In the genomic region with DNA sequence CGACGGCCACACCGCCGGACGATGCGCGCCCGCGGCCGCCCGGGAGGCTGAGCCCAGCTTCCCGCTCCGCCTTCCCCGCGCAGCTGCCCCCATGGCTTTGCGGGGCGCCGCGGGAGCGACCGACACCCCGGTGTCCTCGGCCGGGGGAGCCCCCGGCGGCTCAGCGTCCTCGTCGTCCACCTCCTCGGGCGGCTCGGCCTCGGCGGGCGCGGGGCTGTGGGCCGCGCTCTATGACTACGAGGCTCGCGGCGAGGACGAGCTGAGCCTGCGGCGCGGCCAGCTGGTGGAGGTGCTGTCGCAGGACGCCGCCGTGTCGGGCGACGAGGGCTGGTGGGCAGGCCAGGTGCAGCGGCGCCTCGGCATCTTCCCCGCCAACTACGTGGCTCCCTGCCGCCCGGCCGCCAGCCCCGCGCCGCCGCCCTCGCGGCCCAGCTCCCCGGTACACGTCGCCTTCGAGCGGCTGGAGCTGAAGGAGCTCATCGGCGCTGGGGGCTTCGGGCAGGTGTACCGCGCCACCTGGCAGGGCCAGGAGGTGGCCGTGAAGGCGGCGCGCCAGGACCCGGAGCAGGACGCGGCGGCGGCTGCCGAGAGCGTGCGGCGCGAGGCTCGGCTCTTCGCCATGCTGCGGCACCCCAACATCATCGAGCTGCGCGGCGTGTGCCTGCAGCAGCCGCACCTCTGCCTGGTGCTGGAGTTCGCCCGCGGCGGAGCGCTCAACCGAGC, we compare ENCODE assay signal across 1 cellular context.
TF ChIP-seq lines count a peak whose summit lies in the region.

No MANE protein-coding gene starts in this region.

TF ChIP-seq in HEK293, 187 proteins besides CTCF, POLR2A, EP300 and RAD21 (continued from another document):
- TF ChIP-seq, protein P1, sequence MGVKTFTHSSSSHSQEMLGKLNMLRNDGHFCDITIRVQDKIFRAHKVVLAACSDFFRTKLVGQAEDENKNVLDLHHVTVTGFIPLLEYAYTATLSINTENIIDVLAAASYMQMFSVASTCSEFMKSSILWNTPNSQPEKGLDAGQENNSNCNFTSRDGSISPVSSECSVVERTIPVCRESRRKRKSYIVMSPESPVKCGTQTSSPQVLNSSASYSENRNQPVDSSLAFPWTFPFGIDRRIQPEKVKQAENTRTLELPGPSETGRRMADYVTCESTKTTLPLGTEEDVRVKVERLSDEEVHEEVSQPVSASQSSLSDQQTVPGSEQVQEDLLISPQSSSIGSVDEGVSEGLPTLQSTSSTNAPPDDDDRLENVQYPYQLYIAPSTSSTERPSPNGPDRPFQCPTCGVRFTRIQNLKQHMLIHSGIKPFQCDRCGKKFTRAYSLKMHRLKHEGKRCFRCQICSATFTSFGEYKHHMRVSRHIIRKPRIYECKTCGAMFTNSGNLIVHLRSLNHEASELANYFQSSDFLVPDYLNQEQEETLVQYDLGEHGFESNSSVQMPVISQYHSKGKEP (tag by site-specific recombination; IDR thresholded peaks at IDR 0.05) = no peak
- TF ChIP-seq, protein P2, sequence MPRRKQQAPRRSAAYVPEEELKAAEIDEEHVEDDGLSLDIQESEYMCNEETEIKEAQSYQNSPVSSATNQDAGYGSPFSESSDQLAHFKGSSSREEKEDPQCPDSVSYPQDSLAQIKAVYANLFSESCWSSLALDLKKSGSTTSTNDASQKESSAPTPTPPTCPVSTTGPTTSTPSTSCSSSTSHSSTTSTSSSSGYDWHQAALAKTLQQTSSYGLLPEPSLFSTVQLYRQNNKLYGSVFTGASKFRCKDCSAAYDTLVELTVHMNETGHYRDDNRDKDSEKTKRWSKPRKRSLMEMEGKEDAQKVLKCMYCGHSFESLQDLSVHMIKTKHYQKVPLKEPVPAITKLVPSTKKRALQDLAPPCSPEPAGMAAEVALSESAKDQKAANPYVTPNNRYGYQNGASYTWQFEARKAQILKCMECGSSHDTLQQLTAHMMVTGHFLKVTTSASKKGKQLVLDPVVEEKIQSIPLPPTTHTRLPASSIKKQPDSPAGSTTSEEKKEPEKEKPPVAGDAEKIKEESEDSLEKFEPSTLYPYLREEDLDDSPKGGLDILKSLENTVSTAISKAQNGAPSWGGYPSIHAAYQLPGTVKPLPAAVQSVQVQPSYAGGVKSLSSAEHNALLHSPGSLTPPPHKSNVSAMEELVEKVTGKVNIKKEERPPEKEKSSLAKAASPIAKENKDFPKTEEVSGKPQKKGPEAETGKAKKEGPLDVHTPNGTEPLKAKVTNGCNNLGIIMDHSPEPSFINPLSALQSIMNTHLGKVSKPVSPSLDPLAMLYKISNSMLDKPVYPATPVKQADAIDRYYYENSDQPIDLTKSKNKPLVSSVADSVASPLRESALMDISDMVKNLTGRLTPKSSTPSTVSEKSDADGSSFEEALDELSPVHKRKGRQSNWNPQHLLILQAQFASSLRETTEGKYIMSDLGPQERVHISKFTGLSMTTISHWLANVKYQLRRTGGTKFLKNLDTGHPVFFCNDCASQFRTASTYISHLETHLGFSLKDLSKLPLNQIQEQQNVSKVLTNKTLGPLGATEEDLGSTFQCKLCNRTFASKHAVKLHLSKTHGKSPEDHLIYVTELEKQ (tag by site-specific recombination; IDR thresholded peaks at IDR 0.05; ENCODE audit: borderline replicate concordance) = no peak
- TF ChIP-seq ZNF473 (tag by site-specific recombination; IDR thresholded peaks at IDR 0.05) = no peak
- no peak for TF ChIP-seq ZNF600 (tag by site-specific recombination; IDR thresholded peaks at IDR 0.05)
- TF ChIP-seq ZNF626 (tag by site-specific recombination; IDR thresholded peaks at IDR 0.05) = no peak
- TF ChIP-seq IKZF3 (tag by site-specific recombination; IDR thresholded peaks at IDR 0.05) = 0 out of 2 replicates have a peak, but pooled peaks have one; percentile 13
- no peak for TF ChIP-seq SCRT2 (tag by site-specific recombination; IDR thresholded peaks at IDR 0.05)
- TF ChIP-seq ZNF660 (tag by site-specific recombination; IDR thresholded peaks at IDR 0.05) = 0 out of 2 replicates have a peak, but pooled peaks have one; percentile 46
- TF ChIP-seq ZBTB8A (tag by site-specific recombination; IDR thresholded peaks at IDR 0.05) = 0 out of 2 replicates have a peak, but pooled peaks have one; percentile 22
- no peak for TF ChIP-seq WT1 (tag by site-specific recombination; IDR thresholded peaks at IDR 0.05)
- no peak for TF ChIP-seq PRDM1 (tag by site-specific recombination; IDR thresholded peaks at IDR 0.05)
- TF ChIP-seq ZFP37 (tag by site-specific recombination; IDR thresholded peaks at IDR 0.05) = no peak
- TF ChIP-seq, protein P3, sequence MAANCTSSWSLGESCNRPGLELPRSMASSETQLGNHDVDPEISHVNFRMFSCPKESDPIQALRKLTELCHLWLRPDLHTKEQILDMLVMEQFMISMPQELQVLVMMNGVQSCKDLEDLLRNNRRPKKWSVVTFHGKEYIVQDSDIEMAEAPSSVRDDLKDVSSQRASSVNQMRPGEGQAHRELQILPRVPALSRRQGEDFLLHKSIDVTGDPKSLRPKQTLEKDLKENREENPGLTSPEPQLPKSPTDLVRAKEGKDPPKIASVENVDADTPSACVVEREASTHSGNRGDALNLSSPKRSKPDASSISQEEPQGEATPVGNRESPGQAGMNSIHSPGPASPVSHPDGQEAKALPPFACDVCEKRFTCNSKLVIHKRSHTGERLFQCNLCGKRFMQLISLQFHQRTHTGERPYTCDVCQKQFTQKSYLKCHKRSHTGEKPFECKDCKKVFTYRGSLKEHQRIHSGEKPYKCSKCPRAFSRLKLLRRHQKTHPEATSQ (tag by site-specific recombination; IDR thresholded peaks at IDR 0.05) = no peak
- no peak for TF ChIP-seq ZNF292 (tag by site-specific recombination; IDR thresholded peaks at IDR 0.05; ENCODE audit: borderline replicate concordance, low read depth)
- no peak for TF ChIP-seq ZNF621 (tag by site-specific recombination; IDR thresholded peaks at IDR 0.05)
- no peak; the same call in 1 of the 2 replicates for TF ChIP-seq TRIM28 (IDR thresholded peaks at IDR 0.05; ENCODE audit: borderline replicate concordance, low read length)
- TF ChIP-seq, protein P4, sequence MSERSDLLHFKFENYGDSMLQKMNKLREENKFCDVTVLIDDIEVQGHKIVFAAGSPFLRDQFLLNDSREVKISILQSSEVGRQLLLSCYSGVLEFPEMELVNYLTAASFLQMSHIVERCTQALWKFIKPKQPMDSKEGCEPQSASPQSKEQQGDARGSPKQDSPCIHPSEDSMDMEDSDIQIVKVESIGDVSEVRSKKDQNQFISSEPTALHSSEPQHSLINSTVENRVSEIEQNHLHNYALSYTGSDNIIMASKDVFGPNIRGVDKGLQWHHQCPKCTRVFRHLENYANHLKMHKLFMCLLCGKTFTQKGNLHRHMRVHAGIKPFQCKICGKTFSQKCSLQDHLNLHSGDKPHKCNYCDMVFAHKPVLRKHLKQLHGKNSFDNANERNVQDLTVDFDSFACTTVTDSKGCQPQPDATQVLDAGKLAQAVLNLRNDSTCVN (tag by site-specific recombination; optimal IDR thresholded peaks at IDR 0.05) = peak; percentile 89
- TF ChIP-seq, protein P5, sequence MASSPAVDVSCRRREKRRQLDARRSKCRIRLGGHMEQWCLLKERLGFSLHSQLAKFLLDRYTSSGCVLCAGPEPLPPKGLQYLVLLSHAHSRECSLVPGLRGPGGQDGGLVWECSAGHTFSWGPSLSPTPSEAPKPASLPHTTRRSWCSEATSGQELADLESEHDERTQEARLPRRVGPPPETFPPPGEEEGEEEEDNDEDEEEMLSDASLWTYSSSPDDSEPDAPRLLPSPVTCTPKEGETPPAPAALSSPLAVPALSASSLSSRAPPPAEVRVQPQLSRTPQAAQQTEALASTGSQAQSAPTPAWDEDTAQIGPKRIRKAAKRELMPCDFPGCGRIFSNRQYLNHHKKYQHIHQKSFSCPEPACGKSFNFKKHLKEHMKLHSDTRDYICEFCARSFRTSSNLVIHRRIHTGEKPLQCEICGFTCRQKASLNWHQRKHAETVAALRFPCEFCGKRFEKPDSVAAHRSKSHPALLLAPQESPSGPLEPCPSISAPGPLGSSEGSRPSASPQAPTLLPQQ (tag by site-specific recombination; IDR thresholded peaks at IDR 0.05) = 0 out of 2 replicates have a peak, but pooled peaks have one; percentile 7
- TF ChIP-seq, protein P6, sequence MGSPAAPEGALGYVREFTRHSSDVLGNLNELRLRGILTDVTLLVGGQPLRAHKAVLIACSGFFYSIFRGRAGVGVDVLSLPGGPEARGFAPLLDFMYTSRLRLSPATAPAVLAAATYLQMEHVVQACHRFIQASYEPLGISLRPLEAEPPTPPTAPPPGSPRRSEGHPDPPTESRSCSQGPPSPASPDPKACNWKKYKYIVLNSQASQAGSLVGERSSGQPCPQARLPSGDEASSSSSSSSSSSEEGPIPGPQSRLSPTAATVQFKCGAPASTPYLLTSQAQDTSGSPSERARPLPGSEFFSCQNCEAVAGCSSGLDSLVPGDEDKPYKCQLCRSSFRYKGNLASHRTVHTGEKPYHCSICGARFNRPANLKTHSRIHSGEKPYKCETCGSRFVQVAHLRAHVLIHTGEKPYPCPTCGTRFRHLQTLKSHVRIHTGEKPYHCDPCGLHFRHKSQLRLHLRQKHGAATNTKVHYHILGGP (tag by site-specific recombination; IDR thresholded peaks at IDR 0.05) = no peak
- TF ChIP-seq ZNF157 (tag by site-specific recombination; IDR thresholded peaks at IDR 0.05) = no peak
- TF ChIP-seq, protein P7, sequence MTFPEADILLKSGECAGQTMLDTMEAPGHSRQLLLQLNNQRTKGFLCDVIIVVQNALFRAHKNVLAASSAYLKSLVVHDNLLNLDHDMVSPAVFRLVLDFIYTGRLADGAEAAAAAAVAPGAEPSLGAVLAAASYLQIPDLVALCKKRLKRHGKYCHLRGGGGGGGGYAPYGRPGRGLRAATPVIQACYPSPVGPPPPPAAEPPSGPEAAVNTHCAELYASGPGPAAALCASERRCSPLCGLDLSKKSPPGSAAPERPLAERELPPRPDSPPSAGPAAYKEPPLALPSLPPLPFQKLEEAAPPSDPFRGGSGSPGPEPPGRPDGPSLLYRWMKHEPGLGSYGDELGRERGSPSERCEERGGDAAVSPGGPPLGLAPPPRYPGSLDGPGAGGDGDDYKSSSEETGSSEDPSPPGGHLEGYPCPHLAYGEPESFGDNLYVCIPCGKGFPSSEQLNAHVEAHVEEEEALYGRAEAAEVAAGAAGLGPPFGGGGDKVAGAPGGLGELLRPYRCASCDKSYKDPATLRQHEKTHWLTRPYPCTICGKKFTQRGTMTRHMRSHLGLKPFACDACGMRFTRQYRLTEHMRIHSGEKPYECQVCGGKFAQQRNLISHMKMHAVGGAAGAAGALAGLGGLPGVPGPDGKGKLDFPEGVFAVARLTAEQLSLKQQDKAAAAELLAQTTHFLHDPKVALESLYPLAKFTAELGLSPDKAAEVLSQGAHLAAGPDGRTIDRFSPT (tag by site-specific recombination; IDR thresholded peaks at IDR 0.05) = no peak; the same call in 1 of the 2 replicates
